ENCODE assay signal across 8 cellular contexts in genomic region chr16:30399435-30400186, GRCh38. TPM values are rescaled to one million over a fixed set of nuclear protein-coding genes. Genes with fewer than 3 reads are reported as not detected.
DNase-seq lines count a peak whose midpoint lies in the region; ATAC-seq and TF ChIP-seq lines count a peak whose summit lies in the region.

No MANE protein-coding gene starts in this region.

- H3F3A ChIP-seq in neural progenitor cell (ENCODE audit: low read depth): peaks cover 78% of the 10 kb centered on the region

- H3K27ac ChIP-seq in CD4-positive, alpha-beta T cell (ENCODE audit: low read depth, low read length): no peak overlapping the region
- H3K27ac ChIP-seq in effector memory CD4-positive, alpha-beta T cell (ENCODE audit: insufficient read depth, low read length, poor library complexity, severe bottlenecking): peak overlapping the region; percentile 30
- H3K27ac ChIP-seq in neural progenitor cell: peak overlapping the region; percentile 96

- no peaks in the 10 kb centered on the region for H3K27me3 Mint-ChIP-seq in CD4-positive, alpha-beta T cell
- H3K27me3 Mint-ChIP-seq in neural progenitor cell (ENCODE audit: insufficient read depth, low read depth): peaks cover 21% of the 10 kb centered on the region

- H3K4me2 ChIP-seq in neural progenitor cell: peak overlapping the region; percentile 82

- peak overlapping the region; percentile 21 for H3K9ac ChIP-seq in neural progenitor cell

- H2AFZ ChIP-seq in neural progenitor cell (replicated peaks): no peak overlapping the region

- H3K36me3 Mint-ChIP-seq in CD4-positive, alpha-beta T cell (ENCODE audit: low read depth): peaks cover 13% of the 10 kb centered on the region
- H3K36me3 Mint-ChIP-seq in neural progenitor cell: peaks cover 5% of the 10 kb centered on the region

- H3K79me2 ChIP-seq in neural progenitor cell (ENCODE audit: low read depth): peaks cover 37% of the 10 kb centered on the region

- no peak for ATAC-seq in CD4-positive, alpha-beta T cell (ENCODE audit: poor library complexity)

- peaks cover 40% of the 10 kb centered on the region for H4K20me1 ChIP-seq in neural progenitor cell (ENCODE audit: low read depth)

- no peaks in the 10 kb centered on the region for H3K9me3 ChIP-seq in CD4-positive, alpha-beta T cell (ENCODE audit: control insufficient read depth, low read length)
- no peaks in the 10 kb centered on the region for H3K9me3 ChIP-seq in effector memory CD4-positive, alpha-beta T cell (ENCODE audit: control insufficient read depth, low read length)
- H3K9me3 ChIP-seq in neural progenitor cell (ENCODE audit: low read depth): no peaks in the 10 kb centered on the region

- H3K36me3 ChIP-seq in effector memory CD4-positive, alpha-beta T cell (ENCODE audit: control insufficient read depth, insufficient read depth, low read length): peaks cover 14% of the 10 kb centered on the region
- H3K36me3 ChIP-seq in neural progenitor cell: no peaks in the 10 kb centered on the region

- H3K4me3 Mint-ChIP-seq in CD4-positive, alpha-beta T cell: peak overlapping the region; percentile 91
- peak overlapping the region; percentile 86 for H3K4me3 Mint-ChIP-seq in neural progenitor cell

- CTCF ChIA-PET in CD4-positive, alpha-beta T cell (lab: Charles Lee): interaction anchor here (2.2 kb wide), 1 partner anchor 10 kb away, joined by 10 read pairs; no protein-coding TSS in a partner anchor

- peaks cover 18% of the 10 kb centered on the region for H3K4me1 ChIP-seq in effector memory CD4-positive, alpha-beta T cell (ENCODE audit: control insufficient read depth, insufficient read depth, low read length, poor library complexity, severe bottlenecking)
- H3K4me1 ChIP-seq in neural progenitor cell: peaks cover 36% of the 10 kb centered on the region

- POLR2A ChIA-PET in CD4-positive, alpha-beta T cell (lab: Charles Lee): interaction anchor here (0.8 to 9.0 kb wide), 2 partner anchors 19 to 29 kb away, joined by 3 to 147 read pairs; partner anchors contain the start of genes SEPTIN1 and TBC1D10B

- no peak for DNase-seq in CD4-positive, alpha-beta T cell
- DNase-seq in NCI-H345 treated with DMSO at 0.1 percent for 48 hours (lab: John Stamatoyannopoulos, UW; ENCODE audit: unreplicated experiment) (peak; percentile 53), neural progenitor cell (ENCODE audit: low spot score) (no peak), kidney glomerular epithelial cell (lab: John Stamatoyannopoulos, UW) (no peak), NCI-H524 treated with DMSO at 0.1 percent for 48 hours (lab: John Stamatoyannopoulos, UW) (no peak), Kasumi-1 (lab: John Stamatoyannopoulos, UW) (no peak)
- DNase-seq in effector memory CD4-positive, alpha-beta T cell: no peak
- no peak for DNase-seq in activated CD4-positive, CD25-positive, alpha-beta regulatory T cell treated with anti-CD3 and anti-CD28 coated beads, Interleukin-2, amount 50 U/mL, for 72 hours

- H3K9me3 Mint-ChIP-seq in CD4-positive, alpha-beta T cell: no peaks in the 10 kb centered on the region
- H3K9me3 Mint-ChIP-seq in neural progenitor cell: no peaks in the 10 kb centered on the region

- H3K27ac Mint-ChIP-seq in CD4-positive, alpha-beta T cell: peak overlapping the region; percentile 76
- H3K27ac Mint-ChIP-seq in neural progenitor cell: peak overlapping the region; percentile 100

- no peak for TF ChIP-seq CTCF in CD4-positive, alpha-beta T cell (IDR thresholded peaks at IDR 0.05)
- TF ChIP-seq CTCF in neural progenitor cell (IDR thresholded peaks at IDR 0.05): no peak

- peaks cover 48% of the 10 kb centered on the region for H3K4me1 Mint-ChIP-seq in CD4-positive, alpha-beta T cell (ENCODE audit: low read depth)
- H3K4me1 Mint-ChIP-seq in neural progenitor cell: peaks cover 39% of the 10 kb centered on the region

- H3K4me3 ChIP-seq in effector memory CD4-positive, alpha-beta T cell (ENCODE audit: insufficient read depth, low read depth, low read length, poor library complexity, severe bottlenecking): peak overlapping the region; percentile 75
- peak overlapping the region; percentile 45 for H3K4me3 ChIP-seq in neural progenitor cell

- intact Hi-C loops in CD4-positive, alpha-beta T cell (cut with DNase I, micrococcal nuclease): loop anchor here (10.0 kb wide), 2 partner anchors 45 to 335 kb away; partner anchors contain the start of genes CD2BP2 (in 2 of the 2) and ALDOA (in 1 of the 2)

- H3K27me3 ChIP-seq in CD4-positive, alpha-beta T cell (ENCODE audit: control insufficient read depth, insufficient read depth, low read length): no peaks in the 10 kb centered on the region
- no peaks in the 10 kb centered on the region for H3K27me3 ChIP-seq in effector memory CD4-positive, alpha-beta T cell (replicated peaks; ENCODE audit: control insufficient read depth, insufficient read depth, low read length, poor library complexity, severe bottlenecking)
- no peaks in the 10 kb centered on the region for H3K27me3 ChIP-seq in neural progenitor cell

RNA-seq across cellular contexts. Expression of gene ZNF48, which starts 4.4 kb away (rescaled TPM):
- total RNA-seq in CD4-positive, alpha-beta T cell: 1 to 10 TPM; 3.4 to 3.5 TPM
- 39.3 and 41.8 TPM in 2 replicates for total RNA-seq in neural progenitor cell (ENCODE audit: low replicate concordance)

RNA-seq across cellular contexts. Expression of gene ZNF771, which starts 7.8 kb away (rescaled TPM):
- 1 to 10 TPM in 1 of 2 experiments, under 1 TPM in 1; 0.80 to 1.2 TPM for total RNA-seq in CD4-positive, alpha-beta T cell
- 6.0 and 17.7 TPM in 2 replicates for total RNA-seq in neural progenitor cell (ENCODE audit: low replicate concordance)

RNA-seq across cellular contexts. Expression of gene SEPTIN1, which starts 17.2 kb away (rescaled TPM):
- total RNA-seq in CD4-positive, alpha-beta T cell: 100 to 1,000 TPM; 161 to 163 TPM
- total RNA-seq in neural progenitor cell (ENCODE audit: low replicate concordance): 1.1 TPM in 1 of 2 replicates, not detected in the other

RNA-seq across cellular contexts. Expression of gene MYL11, which starts 25.0 kb away (rescaled TPM):
- total RNA-seq in CD4-positive, alpha-beta T cell: 1 to 10 TPM in 1 of 2 experiments, under 1 TPM in 1; 0.95 to 2.4 TPM
- 0.68 and 4.1 TPM in 2 replicates for total RNA-seq in neural progenitor cell (ENCODE audit: low replicate concordance)

RNA-seq across cellular contexts. Expression of gene TBC1D10B, which starts 29.3 kb away (rescaled TPM):
- 10 to 100 TPM; 12.7 to 14.7 TPM for total RNA-seq in CD4-positive, alpha-beta T cell
- total RNA-seq in neural progenitor cell (ENCODE audit: low replicate concordance): 8.2 and 23.4 TPM in 2 replicates

Comparison
In these comparisons a context has a peak if more than half of its experiments do, and no peak if none do; other contexts are left out.
1. RNA of gene SEPTIN1, which starts 17.2 kb away (total RNA-seq): 161 to 163 TPM in CD4-positive, alpha-beta T cell; 1.1 TPM in neural progenitor cell; every median in the first group is over 10 times any median in the second.